Comparison of ENCODE assay signal across 1 cellular context in genomic region chr19:55160986-55161365, GRCh38.
TF ChIP-seq lines count a peak whose summit lies in the region.

No MANE protein-coding gene starts in this region.

TF ChIP-seq in K562, 482 proteins besides CTCF, POLR2A, EP300 and RAD21:
- TF ChIP-seq HNRNPLL (IDR thresholded peaks at IDR 0.05; ENCODE audit: low read depth, low read length, poor library complexity, severe bottlenecking) (peak; percentile 11), U2AF2 (optimal IDR thresholded peaks at IDR 0.05; ENCODE audit: low read depth, low read length) (no peak), RBFOX2 (IDR thresholded peaks at IDR 0.05; ENCODE audit: low read depth, low read length) (0 out of 2 replicates have a peak, but pooled peaks have one; percentile 28), E2F4 (CRISPR knock-in tag; IDR thresholded peaks at IDR 0.05; ENCODE audit: low read depth) (0 out of 2 replicates have a peak, but pooled peaks have one; percentile 22), CBX1 (IDR thresholded peaks at IDR 0.05; ENCODE audit: low read depth) (0 out of 2 replicates have a peak, but pooled peaks have one; percentile 11), TOE1 (IDR thresholded peaks at IDR 0.05; ENCODE audit: borderline replicate concordance) (no peak), TOE1 (CRISPR knock-in tag; IDR thresholded peaks at IDR 0.05; ENCODE audit: borderline replicate concordance, low read depth) (no peak)
